ENCODE assay signal across 8 cellular contexts in genomic region chr19:40750035-40750284, GRCh38. TPM values are rescaled to one million over a fixed set of nuclear protein-coding genes. Genes with fewer than 3 reads are reported as not detected.
DNase-seq lines count a peak whose midpoint lies in the region; ATAC-seq and TF ChIP-seq lines count a peak whose summit lies in the region.

No MANE protein-coding gene starts in this region.

- peak; percentile 25 for DNase-seq in GM23248
- DNase-seq in foreskin keratinocyte, result peak in 1 of 2 donors; percentile 25
- no peak for DNase-seq in skeletal muscle cell (ENCODE audit: low read depth)
- DNase-seq in SHP77 treated with DMSO at 0.1 percent for 48 hours (lab: John Stamatoyannopoulos, UW), result no peak

- no peak for ATAC-seq in foreskin keratinocyte
- no peak for ATAC-seq in HG02981 (IDR thresholded peaks at IDR 0.05; ENCODE audit: unreplicated experiment)
- no peak for ATAC-seq in HG02885 (IDR thresholded peaks at IDR 0.05; ENCODE audit: poor library complexity, unreplicated experiment)
- no peak for ATAC-seq in HG02571 (IDR thresholded peaks at IDR 0.05; ENCODE audit: unreplicated experiment)

- H3K36me3 ChIP-seq in GM23248 (ENCODE audit: low read depth), result no peaks in the 10 kb centered on the region

- H3K9me2 ChIP-seq in GM23248 (ENCODE audit: insufficient read depth), result no peaks in the 10 kb centered on the region

- H4K20me1 ChIP-seq in GM23248 (ENCODE audit: insufficient read depth), result no peaks in the 10 kb centered on the region

- H3K4me3 ChIP-seq in GM23248, result peak overlapping the region; percentile 93
- peak overlapping the region; percentile 59 for H3K4me3 ChIP-seq in skeletal muscle cell (ENCODE audit: low read depth, low read length)

- WGBS in GM23248 (ENCODE audit: low coverage in 1 of 2, low lambda C conversion rate in 2 of 2, missing lambda C conversion rate in 2 of 2), 2 experiments, result 1 to 2% methylated on average over 8 of the region's 8 CpGs

- TF ChIP-seq CTCF in VCaP (conservative IDR thresholded peaks at IDR 0.05) (no peak), foreskin keratinocyte (conservative IDR thresholded peaks at IDR 0.05) (no peak)

- H3K9ac ChIP-seq in GM23248, result peak overlapping the region; percentile 92

- no peaks in the 10 kb centered on the region for H3K9me3 ChIP-seq in GM23248 (ENCODE audit: low read depth)

- peak overlapping the region; percentile 96 for H3K4me2 ChIP-seq in GM23248 (ENCODE audit: unreplicated experiment)

- H3K4me1 ChIP-seq in GM23248 (ENCODE audit: insufficient read depth) (peaks cover 39% of the 10 kb centered on the region), foreskin keratinocyte (no peaks in the 10 kb centered on the region)

- H3K79me2 ChIP-seq in GM23248 (ENCODE audit: insufficient read depth), result peaks cover 50% of the 10 kb centered on the region

- in situ Hi-C loops in GM23248 (cut with MboI), result no loop called here

- H2AFZ ChIP-seq in GM23248, result peak overlapping the region; percentile 49; the same call in 1 of the 2 replicates

- no peaks in the 10 kb centered on the region for H3K27me3 ChIP-seq in GM23248 (replicated peaks; ENCODE audit: insufficient read depth)
- no peaks in the 10 kb centered on the region for H3K27me3 ChIP-seq in foreskin keratinocyte

- H3F3A ChIP-seq in GM23248 (ENCODE audit: insufficient read depth), result peaks cover 29% of the 10 kb centered on the region; the same call in 1 of the 2 replicates

- H3K27ac ChIP-seq in GM23248 (peak overlapping the region; percentile 83), VCaP (peak overlapping the region; percentile 92), foreskin keratinocyte (peak overlapping the region; percentile 91)

RNA-seq across cellular contexts. Expression of gene ACTMAP, which starts 0.3 kb away (rescaled TPM):
- 0.38 and 2.5 TPM in 2 replicates for total RNA-seq in GM23248 (2014; rRNA removed; shearing (Covaris generic))
- polyA plus RNA-seq in GM23248 (2016; fragmentation: Nextera tagmentation; extraction: Ambion mirVana) (5.6 and 7.3 TPM in 2 replicates), foreskin keratinocyte (4.1 and 4.9 TPM in 2 replicates)
- total RNA-seq in foreskin keratinocyte, result 2.1 and 2.5 TPM in 2 replicates

RNA-seq across cellular contexts. Expression of gene SNRPA, which starts 1.0 kb away (rescaled TPM):
- 30.6 and 35.3 TPM in 2 replicates for total RNA-seq in GM23248 (2014; rRNA removed; shearing (Covaris generic))
- polyA plus RNA-seq in GM23248 (2016; fragmentation: Nextera tagmentation; extraction: Ambion mirVana) (50.1 and 58.5 TPM in 2 replicates), foreskin keratinocyte (121 and 130 TPM in 2 replicates)
- 104 and 129 TPM in 2 replicates for total RNA-seq in foreskin keratinocyte

RNA-seq across cellular contexts. Expression of gene MIA, which starts 25.4 kb away (rescaled TPM):
- not detected in 2 replicates for total RNA-seq in GM23248 (2014; rRNA removed; shearing (Covaris generic))
- polyA plus RNA-seq in GM23248 (2016; fragmentation: Nextera tagmentation; extraction: Ambion mirVana), result not detected in 2 replicates
- total RNA-seq in foreskin keratinocyte, result 5.6 and 15.4 TPM in 2 replicates
- polyA plus RNA-seq in foreskin keratinocyte, result 10.0 and 23.9 TPM in 2 replicates

RNA-seq across cellular contexts. Expression of gene RAB4B, which starts 28.1 kb away (rescaled TPM):
- 20.7 and 25.6 TPM in 2 replicates for total RNA-seq in GM23248 (2014; rRNA removed; shearing (Covaris generic))
- polyA plus RNA-seq in GM23248 (2016; fragmentation: Nextera tagmentation; extraction: Ambion mirVana) (23.2 and 24.6 TPM in 2 replicates), foreskin keratinocyte (25.7 and 33.1 TPM in 2 replicates)
- 13.0 and 17.0 TPM in 2 replicates for total RNA-seq in foreskin keratinocyte

RNA-seq across cellular contexts. Expression of gene ITPKC, which starts 33.0 kb away (rescaled TPM):
- total RNA-seq in GM23248 (2014; rRNA removed; shearing (Covaris generic)), result 19.9 and 24.7 TPM in 2 replicates
- polyA plus RNA-seq in GM23248 (2016; fragmentation: Nextera tagmentation; extraction: Ambion mirVana) (8.5 and 10.4 TPM in 2 replicates), foreskin keratinocyte (20.7 and 30.5 TPM in 2 replicates)
- 24.1 and 35.7 TPM in 2 replicates for total RNA-seq in foreskin keratinocyte
